ENCODE assay signal across 14 cellular contexts in the genomic region with DNA sequence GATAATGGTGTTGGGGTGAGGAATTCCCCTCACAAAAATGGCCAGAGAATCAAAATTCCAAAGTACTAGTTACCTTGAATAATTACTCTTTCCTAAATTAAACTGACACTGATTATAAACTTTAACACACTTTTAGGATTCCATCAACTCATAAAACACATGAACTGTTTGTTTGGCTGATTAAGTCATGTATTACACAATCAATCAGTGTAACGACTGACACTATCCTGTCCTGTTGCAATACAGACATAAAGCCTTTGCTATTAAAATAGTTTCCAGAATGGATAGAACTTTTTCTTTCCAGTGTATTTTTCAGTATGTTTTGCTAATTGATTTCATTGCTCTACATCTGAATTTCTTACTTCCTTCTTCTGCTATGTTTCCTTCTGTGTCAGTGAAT.
A peak's percentile ranks its signal among the peaks of the same experiment; 100 is the strongest.
DNase-seq lines count a peak whose midpoint lies in the region; ATAC-seq and TF ChIP-seq lines count a peak whose summit lies in the region.
"Had no signal": no experiment of that assay in that cellular context is flagged by ENCODE, and none has a peak within 500 bp of the region (broad histone marks: within the 10 kb centered on the region; RNA-seq: fewer than 3 reads in every experiment).

No MANE protein-coding gene starts in this region.

- no peak for TF ChIP-seq RAD21 in IMR-90 (IDR thresholded peaks at IDR 0.05; ENCODE audit: low read length)

- H2BK120ac ChIP-seq in IMR-90 (ENCODE audit: low read depth, low read length), result no peak overlapping the region

- H2BK5ac ChIP-seq in IMR-90 (ENCODE audit: low read depth, low read length, poor library complexity, severe bottlenecking), result no peak overlapping the region

- H4K20me1 ChIP-seq in IMR-90 (ENCODE audit: insufficient read depth, low read length) (no peaks in the 10 kb centered on the region), OCI-LY3 (ENCODE audit: insufficient read depth, low read length) (no peaks in the 10 kb centered on the region)

- no peak overlapping the region for H3K18ac ChIP-seq in IMR-90 (ENCODE audit: low read depth, low read length)

- no peak overlapping the region for H2AK9ac ChIP-seq in IMR-90 (replicated peaks; ENCODE audit: low read depth, low read length, poor library complexity)

- peaks cover 8 to 11% of the 10 kb centered on the region in 2 donors for H3K9me3 Mint-ChIP-seq in activated T-cell treated with anti-CD3 and anti-CD28 coated beads, Interleukin-2, amount 50 U/mL, for 72 hours
- H3K9me3 Mint-ChIP-seq in type B pancreatic cell, result peaks cover 3% of the 10 kb centered on the region

- H3K4me1 ChIP-seq in IMR-90 (ENCODE audit: control insufficient read depth, insufficient read depth, low read length) (no peaks in the 10 kb centered on the region), OCI-LY3 (ENCODE audit: low read length) (peaks cover 18% of the 10 kb centered on the region)

- no TSS peak for BruUV-seq in IMR-90 (replicated peaks; lab: Mats Ljungman, UMichigan)

- H3K56ac ChIP-seq in IMR-90 (ENCODE audit: extremely low read depth, insufficient read depth, low read length), result no peak overlapping the region

- no peak overlapping the region for H3K23ac ChIP-seq in IMR-90 (ENCODE audit: low read depth, low read length)

- in situ Hi-C loops in IMR-90 (cut with MboI; ENCODE audit: low sequenced_read_pairs), result no loop called here

- no peak overlapping the region for H4K8ac ChIP-seq in IMR-90 (ENCODE audit: low read depth in 2 of 2, low read length in 2 of 2)

- H2AFZ ChIP-seq in IMR-90 (replicated peaks; ENCODE audit: low read length, poor library complexity) (no peak overlapping the region), OCI-LY3 (ENCODE audit: low read depth, low read length) (no peak overlapping the region)

- intact Hi-C loops in IMR-90 (cut with micrococcal nuclease), result no loop called here

- no peak for DNase-seq in IMR-90
- DNase-seq in epithelial cell of esophagus (ENCODE audit: low read depth), result peak; percentile 31
- DNase-seq in activated T-cell treated with anti-CD3 and anti-CD28 coated beads, Interleukin-2, amount 50 U/mL, for 72 hours, result no peak
- DNase-seq in NCI-H1436 (lab: John Stamatoyannopoulos, UW), result no peak
- DNase-seq in type B pancreatic cell (ENCODE audit: extremely low spot score, unreplicated experiment), result no peak
- DNase-seq: C1 segment of cervical spinal cord; Calu3; CD4-positive, alpha-beta memory T cell; COR-L47; DND-41; GOT3; H7; HCEC 1CT had no signal

- CTCF ChIA-PET in IMR-90 (lab: Yijun Ruan, JAX), result no interaction called here

- dilution Hi-C loops in IMR-90 (cut with HindIII; ENCODE audit: low sequenced_read_pairs, unreplicated experiment), result no loop called here

- H3K27ac ChIP-seq in IMR-90 (ENCODE audit: insufficient read depth, low read length) (no peak overlapping the region), OCI-LY3 (ENCODE audit: low read length) (no peak overlapping the region)

- H2AK5ac ChIP-seq in IMR-90 (ENCODE audit: low read depth, low read length), result no peak overlapping the region

- H3K9me1 ChIP-seq in IMR-90 (ENCODE audit: insufficient read depth, low read length), result no peaks in the 10 kb centered on the region

- no peak for TF ChIP-seq CTCF in IMR-90 (conservative IDR thresholded peaks at IDR 0.05; ENCODE audit: low read depth, low read length)
- TF ChIP-seq CTCF in OCI-LY3 (IDR thresholded peaks at IDR 0.05; ENCODE audit: low read depth, low read length), result no peak
- TF ChIP-seq CTCF in epithelial cell of esophagus (IDR thresholded peaks at IDR 0.05; ENCODE audit: insufficient read depth, low read depth, low read length, missing control alignments), result no peak
- TF ChIP-seq CTCF in type B pancreatic cell (conservative IDR thresholded peaks at IDR 0.05), result no peak

- H3K4me2 ChIP-seq in IMR-90 (ENCODE audit: low read depth, low read length) (no peak overlapping the region), OCI-LY3 (ENCODE audit: low read length) (peak overlapping the region; percentile 23; the same call in 1 of the 2 replicates)

- H3K9me3 ChIP-seq in IMR-90 (ENCODE audit: control insufficient read depth, insufficient read depth, low read length) (no peaks in the 10 kb centered on the region), OCI-LY3 (ENCODE audit: insufficient read depth, low read length) (no peaks in the 10 kb centered on the region)

- H3K4me1 Mint-ChIP-seq in activated T-cell treated with anti-CD3 and anti-CD28 coated beads, Interleukin-2, amount 50 U/mL, for 72 hours (ENCODE audit: low read depth), result no peaks in the 10 kb centered on the region
- H3K4me1 Mint-ChIP-seq in type B pancreatic cell (ENCODE audit: unreplicated experiment), result peaks cover 5% of the 10 kb centered on the region
- H3K4me1 Mint-ChIP-seq: CD4-positive, alpha-beta memory T cell had no signal

- H3K9ac ChIP-seq in IMR-90 (ENCODE audit: low read depth, low read length), result no peak overlapping the region
- no peak overlapping the region for H3K9ac ChIP-seq in OCI-LY3 (ENCODE audit: low read length)

- no peaks in the 10 kb centered on the region for H3K36me3 Mint-ChIP-seq in activated T-cell treated with anti-CD3 and anti-CD28 coated beads, Interleukin-2, amount 50 U/mL, for 72 hours (ENCODE audit: insufficient read depth in 2 of 2)
- no peaks in the 10 kb centered on the region for H3K36me3 Mint-ChIP-seq in type B pancreatic cell
- H3K36me3 Mint-ChIP-seq: CD4-positive, alpha-beta memory T cell had no signal

- no peak overlapping the region for H2BK20ac ChIP-seq in IMR-90 (ENCODE audit: low read depth, low read length)

- H3K27me3 Mint-ChIP-seq in activated T-cell treated with anti-CD3 and anti-CD28 coated beads, Interleukin-2, amount 50 U/mL, for 72 hours (ENCODE audit: low read depth), result no peaks in the 10 kb centered on the region
- H3K27me3 Mint-ChIP-seq in type B pancreatic cell, result no peaks in the 10 kb centered on the region
- H3K27me3 Mint-ChIP-seq: CD4-positive, alpha-beta memory T cell had no signal

- TF ChIP-seq POLR2A in IMR-90 (IDR thresholded peaks at IDR 0.05; ENCODE audit: low read depth, low read length), result no peak

- no peaks in the 10 kb centered on the region for H3K79me2 ChIP-seq in OCI-LY3 (ENCODE audit: low read length)

- H3K36me3 ChIP-seq in IMR-90 (ENCODE audit: control insufficient read depth, insufficient read depth, low read length), result no peaks in the 10 kb centered on the region
- no peaks in the 10 kb centered on the region for H3K36me3 ChIP-seq in OCI-LY3 (replicated peaks; ENCODE audit: low read depth, low read length)

- H4K5ac ChIP-seq in IMR-90 (ENCODE audit: low read depth, low read length), result no peak overlapping the region

- H3K79me1 ChIP-seq in IMR-90 (ENCODE audit: low read depth in 1 of 2, low read length in 2 of 2), result no peaks in the 10 kb centered on the region

- H3K14ac ChIP-seq in IMR-90 (replicated peaks; ENCODE audit: low read depth, low read length), result no peak overlapping the region

- no peak overlapping the region for H4K91ac ChIP-seq in IMR-90 (ENCODE audit: insufficient read depth, low read depth, low read length)

- no CpG with 5 or more reads among the region's 1 CpG for WGBS in IMR-90 (ENCODE audit: extremely low coverage in 2 of 2, insufficient read length in 1 of 2), 2 experiments

- H2BK15ac ChIP-seq in IMR-90 (ENCODE audit: low read depth, low read length), result no peak overlapping the region

- POLR2A ChIA-PET in IMR-90 (lab: Charles Lee; ENCODE audit: unreplicated experiment), result no interaction called here

- no peak overlapping the region for H3K4me3 ChIP-seq in IMR-90 (ENCODE audit: insufficient read depth, low read depth, low read length)
- H3K4me3 ChIP-seq in OCI-LY3 (ENCODE audit: low read length), result no peak overlapping the region
- H3K4me3 ChIP-seq in epithelial cell of esophagus (ENCODE audit: low read length), result no peak overlapping the region

- no peak overlapping the region for H3K4ac ChIP-seq in IMR-90 (ENCODE audit: low read depth, low read length)

- no peak overlapping the region for H3K27ac Mint-ChIP-seq in activated T-cell treated with anti-CD3 and anti-CD28 coated beads, Interleukin-2, amount 50 U/mL, for 72 hours
- no peak overlapping the region for H3K27ac Mint-ChIP-seq in type B pancreatic cell
- H3K27ac Mint-ChIP-seq: CD4-positive, alpha-beta memory T cell had no signal

- H3K4me3 Mint-ChIP-seq in activated T-cell treated with anti-CD3 and anti-CD28 coated beads, Interleukin-2, amount 50 U/mL, for 72 hours, result no peak overlapping the region
- no peak overlapping the region for H3K4me3 Mint-ChIP-seq in type B pancreatic cell
- H3K4me3 Mint-ChIP-seq: CD4-positive, alpha-beta memory T cell had no signal

- H3K27me3 ChIP-seq in IMR-90 (ENCODE audit: control insufficient read depth, insufficient read depth, low read length) (no peaks in the 10 kb centered on the region), OCI-LY3 (ENCODE audit: low read depth, low read length) (no peaks in the 10 kb centered on the region)

- no peak for ATAC-seq in IMR-90 (ENCODE audit: low read depth)
- ATAC-seq in activated T-cell treated with anti-CD3 and anti-CD28 coated beads, Interleukin-2, amount 50 U/mL, for 72 hours (replicated peaks in 1 of 2), result no peak

TF ChIP-seq in IMR-90, 13 proteins besides CTCF, POLR2A, EP300 and RAD21:
- TF ChIP-seq MAFK (IDR thresholded peaks at IDR 0.05; ENCODE audit: low read depth, low read length) (no peak), CEBPB (IDR thresholded peaks at IDR 0.05; ENCODE audit: low read depth, low read length) (peak; percentile 61), CHD1 (IDR thresholded peaks at IDR 0.05; ENCODE audit: low read depth, low read length) (no peak), SMC3 (IDR thresholded peaks at IDR 0.05; ENCODE audit: low read depth, low read length) (no peak), USF2 (IDR thresholded peaks at IDR 0.05; ENCODE audit: low read depth, low read length) (no peak), MXI1 (IDR thresholded peaks at IDR 0.05; ENCODE audit: borderline replicate concordance, low read depth, low read length) (no peak)
